8 cellular contexts compared by ENCODE assay signal in the genomic region with DNA sequence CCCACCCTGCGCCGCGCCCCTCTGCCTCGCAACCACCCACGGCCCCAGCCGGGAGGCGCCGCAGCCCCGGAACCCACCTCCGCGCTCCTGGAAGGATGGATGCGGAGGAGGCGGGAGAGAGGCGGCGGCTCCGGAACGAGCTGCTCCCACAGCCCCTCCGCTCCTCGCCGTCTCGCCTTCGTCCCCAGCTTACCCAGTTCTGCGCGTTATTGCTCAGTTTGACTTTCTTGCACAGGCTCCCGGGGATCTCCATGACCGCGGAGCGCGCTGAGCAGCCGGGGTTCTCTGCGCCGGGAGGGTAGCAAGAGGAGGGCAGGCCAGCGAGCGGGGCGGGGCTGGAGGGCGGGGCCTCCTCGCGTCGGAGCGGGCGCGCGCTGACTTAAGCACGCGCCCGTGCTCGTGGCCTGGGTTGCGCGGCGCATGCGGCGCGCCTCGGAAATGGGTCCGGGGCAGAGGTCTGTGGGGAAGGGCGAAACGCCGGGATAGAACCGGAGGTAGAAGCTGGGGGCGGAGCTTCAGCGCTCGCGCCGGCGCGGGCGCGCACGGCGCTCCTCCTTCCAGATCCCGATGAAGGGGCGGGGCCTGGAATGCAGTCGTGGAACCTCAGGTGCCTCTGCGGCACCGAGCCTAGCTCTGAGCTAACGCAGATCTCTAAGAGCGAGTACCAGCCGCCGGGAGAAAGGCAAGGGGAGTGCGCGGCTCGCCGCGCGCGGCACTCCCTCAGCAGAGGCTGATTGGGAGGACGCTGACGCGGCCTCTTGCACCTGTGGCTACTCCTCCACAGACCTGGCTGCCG. TPM values are rescaled to one million over a fixed set of nuclear protein-coding genes. Genes with fewer than 3 reads are reported as not detected.
DNase-seq lines count a peak whose midpoint lies in the region; ATAC-seq and TF ChIP-seq lines count a peak whose summit lies in the region.

A gene (minus strand): TSS at position 308 of the 796 bp plus-strand sequence. CDS start 55 bp downstream, at position 253.

- H3K27ac ChIP-seq in CD4-positive, alpha-beta memory T cell (ENCODE audit: low read depth, low read length) = peak within 1 kb of the TSS; percentile 73
- H3K27ac ChIP-seq in liver (ENCODE audit: low read depth in 1 of 2, low read length in 2 of 2) = peak within 1 kb of the TSS; percentile 87 to 93

- under 1% methylated on average over 90 of the region's 90 CpGs for WGBS in liver

- peak within 1 kb of the TSS; percentile 66 to 81 for H3K9ac ChIP-seq in liver (ENCODE audit: low read depth in 1 of 2, low read length in 2 of 2)

- no peaks in the 10 kb centered on the region for H3K27me3 Mint-ChIP-seq in CD4-positive, alpha-beta memory T cell
- no peaks in the 10 kb centered on the region for H3K27me3 Mint-ChIP-seq in activated CD4-positive, alpha-beta memory T cell treated with anti-CD3 and anti-CD28 coated beads for 36 hours

- CTCF ChIA-PET in CD4-positive, alpha-beta memory T cell (lab: Charles Lee; ENCODE audit: partially characterized antibody) = interaction anchor here (0.9 to 3.7 kb wide), 4 partner anchors 13 to 211 kb away, joined by 3 to 49 read pairs (median 7); a partner anchor contains a TSS
- CTCF ChIA-PET in activated CD4-positive, alpha-beta memory T cell treated with anti-CD3 and anti-CD28 coated beads for 36 hours (lab: Charles Lee) = interaction anchor here (0.8 to 4.1 kb wide), 5 partner anchors 16 to 211 kb away, joined by 3 to 31 read pairs (median 5); a partner anchor contains a TSS

- TF ChIP-seq CTCF in liver (IDR thresholded peaks at IDR 0.05; ENCODE audit: low read depth, low read length, missing input control) = no peak

- peak within 1 kb of the TSS; percentile 91 to 98 (median 96) for H3K4me3 Mint-ChIP-seq in CD4-positive, alpha-beta memory T cell
- peak within 1 kb of the TSS; percentile 88 for H3K4me3 Mint-ChIP-seq in activated CD4-positive, alpha-beta memory T cell treated with anti-CD3 and anti-CD28 coated beads for 36 hours

- no peaks in the 10 kb centered on the region for H3K27me3 ChIP-seq in CD4-positive, alpha-beta memory T cell (ENCODE audit: insufficient read depth, low read length)
- no peaks in the 10 kb centered on the region for H3K27me3 ChIP-seq in liver (ENCODE audit: control insufficient read depth in 4 of 4, insufficient read depth in 4 of 4, low read length in 3 of 4)

- no peaks in the 10 kb centered on the region for H3K36me3 ChIP-seq in CD4-positive, alpha-beta memory T cell (ENCODE audit: insufficient read depth, low read length)
- H3K36me3 ChIP-seq in liver (ENCODE audit: control insufficient read depth in 4 of 4, insufficient read depth in 3 of 4, low read depth in 1 of 4, low read length in 3 of 4) = no peaks in the 10 kb centered on the region

- peak within 1 kb of the TSS; percentile 53 to 94 for H3K4me3 ChIP-seq in CD4-positive, alpha-beta memory T cell (ENCODE audit: low read length in 2 of 2)
- peak within 1 kb of the TSS; percentile 78 to 98 (median 87) for H3K4me3 ChIP-seq in liver (ENCODE audit: low read depth in 1 of 3, low read length in 3 of 3)

- peak; percentile 82 for ATAC-seq in GM19455 (IDR thresholded peaks at IDR 0.05; ENCODE audit: unreplicated experiment)

- H3K4me1 Mint-ChIP-seq in CD4-positive, alpha-beta memory T cell = peaks cover 27 to 45% (median 34%) of the 10 kb centered on the region in 4 donors
- H3K4me1 Mint-ChIP-seq in activated CD4-positive, alpha-beta memory T cell treated with anti-CD3 and anti-CD28 coated beads for 36 hours (ENCODE audit: low read depth) = peaks cover 26% of the 10 kb centered on the region

- DNase-seq in CD4-positive, alpha-beta memory T cell = peak; percentile 95 to 96 (median 96)
- peak; percentile 97 for DNase-seq in HK-2 (ENCODE audit: unreplicated experiment)
- DNase-seq in NCI-H82 treated with DMSO at 0.1 percent for 48 hours (lab: John Stamatoyannopoulos, UW; ENCODE audit: unreplicated experiment) = peak; percentile 75
- peak; percentile 96 for DNase-seq in activated CD4-positive, alpha-beta memory T cell treated with anti-CD3 and anti-CD28 coated beads for 36 hours
- peak; percentile 94 to 98 for DNase-seq in dermis microvascular lymphatic vessel endothelial cell (ENCODE audit: low read depth in 2 of 2)
- DNase-seq in stimulated activated CD4-positive, alpha-beta T cell treated with anti-CD3 and anti-CD28 coated beads, Interleukin-4, amount 100 ng/mL, for 1 hour = peak; percentile 94

- H3K27ac Mint-ChIP-seq in CD4-positive, alpha-beta memory T cell = peak within 1 kb of the TSS; percentile 91 to 98 (median 94)
- peak within 1 kb of the TSS; percentile 84 for H3K27ac Mint-ChIP-seq in activated CD4-positive, alpha-beta memory T cell treated with anti-CD3 and anti-CD28 coated beads for 36 hours

- intact Hi-C loops in CD4-positive, alpha-beta memory T cell (cut with micrococcal nuclease) = loop anchor here (1.0 to 10.0 kb wide), 7 partner anchors 17 to 1982 kb away; a partner anchor contains a TSS
- intact Hi-C loops in activated CD4-positive, alpha-beta memory T cell treated with anti-CD3 and anti-CD28 coated beads for 36 hours (cut with micrococcal nuclease) = loop anchor here (1.0 to 5.0 kb wide), 11 partner anchors 29 to 1404 kb away; a partner anchor contains a TSS

- H3K36me3 Mint-ChIP-seq in CD4-positive, alpha-beta memory T cell = peaks cover 0 to 9% of the 10 kb centered on the region in 2 donors
- peaks cover 2% of the 10 kb centered on the region for H3K36me3 Mint-ChIP-seq in activated CD4-positive, alpha-beta memory T cell treated with anti-CD3 and anti-CD28 coated beads for 36 hours

- no peak for TF ChIP-seq RAD21 in liver (IDR thresholded peaks at IDR 0.05)

- POLR2A ChIA-PET in CD4-positive, alpha-beta memory T cell (lab: Charles Lee; ENCODE audit: partially characterized antibody) = interaction anchor here (0.6 to 2.8 kb wide), 14 partner anchors 10 to 1936 kb away, joined by 3 to 16 read pairs (median 4); a partner anchor contains a TSS
- POLR2A ChIA-PET in activated CD4-positive, alpha-beta memory T cell treated with anti-CD3 and anti-CD28 coated beads for 36 hours (lab: Charles Lee) = interaction anchor here (0.6 to 1.3 kb wide), 3 partner anchors 10 to 212 kb away, joined by 3 to 5 read pairs (median 4); a partner anchor contains a TSS

- H3K4me1 ChIP-seq in CD4-positive, alpha-beta memory T cell (ENCODE audit: insufficient read depth, low read length) = peaks cover 25% of the 10 kb centered on the region
- H3K4me1 ChIP-seq in liver (ENCODE audit: control insufficient read depth in 4 of 4, insufficient read depth in 4 of 4, low read length in 3 of 4) = peaks cover 0 to 11% (median 2%) of the 10 kb centered on the region in 4 donors

- no peaks in the 10 kb centered on the region for H3K9me3 ChIP-seq in CD4-positive, alpha-beta memory T cell (ENCODE audit: control insufficient read depth in 1 of 2, low read length in 2 of 2)
- H3K9me3 ChIP-seq in liver (ENCODE audit: control insufficient read depth in 4 of 4, low read length in 3 of 4) = no peaks in the 10 kb centered on the region

- no peaks in the 10 kb centered on the region for H3K9me3 Mint-ChIP-seq in CD4-positive, alpha-beta memory T cell
- no peaks in the 10 kb centered on the region for H3K9me3 Mint-ChIP-seq in activated CD4-positive, alpha-beta memory T cell treated with anti-CD3 and anti-CD28 coated beads for 36 hours

TF ChIP-seq in liver, 16 proteins besides CTCF, POLR2A, EP300 and RAD21 (continues in another document):
- TF ChIP-seq HNF4G (IDR thresholded peaks at IDR 0.05) (no peak), SP1 (IDR thresholded peaks at IDR 0.05) (peak; percentile 81), FOXA2 (IDR thresholded peaks at IDR 0.05) (no peak)
- TF ChIP-seq, protein P1, sequence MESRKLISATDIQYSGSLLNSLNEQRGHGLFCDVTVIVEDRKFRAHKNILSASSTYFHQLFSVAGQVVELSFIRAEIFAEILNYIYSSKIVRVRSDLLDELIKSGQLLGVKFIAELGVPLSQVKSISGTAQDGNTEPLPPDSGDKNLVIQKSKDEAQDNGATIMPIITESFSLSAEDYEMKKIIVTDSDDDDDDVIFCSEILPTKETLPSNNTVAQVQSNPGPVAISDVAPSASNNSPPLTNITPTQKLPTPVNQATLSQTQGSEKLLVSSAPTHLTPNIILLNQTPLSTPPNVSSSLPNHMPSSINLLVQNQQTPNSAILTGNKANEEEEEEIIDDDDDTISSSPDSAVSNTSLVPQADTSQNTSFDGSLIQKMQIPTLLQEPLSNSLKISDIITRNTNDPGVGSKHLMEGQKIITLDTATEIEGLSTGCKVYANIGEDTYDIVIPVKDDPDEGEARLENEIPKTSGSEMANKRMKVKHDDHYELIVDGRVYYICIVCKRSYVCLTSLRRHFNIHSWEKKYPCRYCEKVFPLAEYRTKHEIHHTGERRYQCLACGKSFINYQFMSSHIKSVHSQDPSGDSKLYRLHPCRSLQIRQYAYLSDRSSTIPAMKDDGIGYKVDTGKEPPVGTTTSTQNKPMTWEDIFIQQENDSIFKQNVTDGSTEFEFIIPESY (IDR thresholded peaks at IDR 0.05) = peak; percentile 27
- TF ChIP-seq, protein P2, sequence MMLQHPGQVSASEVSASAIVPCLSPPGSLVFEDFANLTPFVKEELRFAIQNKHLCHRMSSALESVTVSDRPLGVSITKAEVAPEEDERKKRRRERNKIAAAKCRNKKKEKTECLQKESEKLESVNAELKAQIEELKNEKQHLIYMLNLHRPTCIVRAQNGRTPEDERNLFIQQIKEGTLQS (IDR thresholded peaks at IDR 0.05) = no peak
- TF ChIP-seq, protein P3, sequence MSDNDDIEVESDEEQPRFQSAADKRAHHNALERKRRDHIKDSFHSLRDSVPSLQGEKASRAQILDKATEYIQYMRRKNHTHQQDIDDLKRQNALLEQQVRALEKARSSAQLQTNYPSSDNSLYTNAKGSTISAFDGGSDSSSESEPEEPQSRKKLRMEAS (IDR thresholded peaks at IDR 0.05) = peak; percentile 26

RNA-seq across cellular contexts. Expression of the gene that starts here (rescaled TPM):
- total RNA-seq in CD4-positive, alpha-beta memory T cell = 10 to 100 TPM; 23.0 to 23.1 TPM
- 10 to 100 TPM; 34.3 to 38.6 TPM for polyA plus RNA-seq in CD4-positive, alpha-beta memory T cell
- 10 to 100 TPM; 33.0 to 34.9 TPM for total RNA-seq in activated CD4-positive, alpha-beta memory T cell treated with anti-CD3 and anti-CD28 coated beads for 36 hours
- total RNA-seq in dermis microvascular lymphatic vessel endothelial cell = 41.8 and 51.6 TPM in 2 replicates
- total RNA-seq in liver = 10 to 100 TPM in 1 of 2 donors, 1 to 10 TPM in 1; 5.9 to 17.8 TPM
- polyA plus RNA-seq in liver = 1 to 10 TPM; 5.7 to 6.0 TPM

Comparison
In these comparisons a context has a peak if more than half of its experiments do, and no peak if none do; other contexts are left out.
1. Peak in every context shown above with its lines: DNase-seq, ATAC-seq, H3K4me3 ChIP-seq and H3K27ac ChIP-seq.
2. RNA of the gene that starts here (polyA plus RNA-seq): 34.3 to 38.6 TPM in CD4-positive, alpha-beta memory T cell; 5.7 to 6.0 TPM in liver; every median in the first group is over 4 times any median in the second.